In the genomic region with DNA sequence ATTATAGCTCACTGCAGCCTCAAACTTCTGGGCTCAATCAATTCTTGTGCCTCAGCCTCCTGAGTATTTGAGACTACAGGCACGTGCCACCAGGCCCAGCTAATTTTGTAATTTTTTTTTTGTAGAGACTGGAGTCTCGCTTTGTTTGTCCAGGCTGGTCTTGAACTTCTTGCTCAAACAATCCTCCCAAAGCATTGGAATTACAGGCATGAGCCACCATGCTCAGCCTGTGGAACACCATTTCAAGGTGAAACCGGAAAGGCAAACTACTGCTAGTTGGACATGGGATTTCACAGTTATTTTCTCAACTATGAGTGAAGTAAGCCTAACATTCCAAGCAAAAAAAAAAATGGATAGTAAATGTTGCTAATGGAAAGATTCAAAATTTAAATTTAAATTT, we compare ENCODE assay signal across 1 cellular context.
TF ChIP-seq lines count a peak whose summit lies in the region.

No MANE protein-coding gene starts in this region.

TF ChIP-seq in HepG2, 621 proteins besides CTCF, POLR2A, EP300 and RAD21 (continued from another document):
- TF ChIP-seq ZNF317 (CRISPR knock-in tag; IDR thresholded peaks at IDR 0.05) (no peak), ZFP1 (CRISPR knock-in tag; IDR thresholded peaks at IDR 0.05) (no peak), ZNF460 (CRISPR knock-in tag; IDR thresholded peaks at IDR 0.05; ENCODE audit: borderline replicate concordance) (no peak), TEAD2 (CRISPR knock-in tag; IDR thresholded peaks at IDR 0.05) (no peak)
- TF ChIP-seq, protein P1, sequence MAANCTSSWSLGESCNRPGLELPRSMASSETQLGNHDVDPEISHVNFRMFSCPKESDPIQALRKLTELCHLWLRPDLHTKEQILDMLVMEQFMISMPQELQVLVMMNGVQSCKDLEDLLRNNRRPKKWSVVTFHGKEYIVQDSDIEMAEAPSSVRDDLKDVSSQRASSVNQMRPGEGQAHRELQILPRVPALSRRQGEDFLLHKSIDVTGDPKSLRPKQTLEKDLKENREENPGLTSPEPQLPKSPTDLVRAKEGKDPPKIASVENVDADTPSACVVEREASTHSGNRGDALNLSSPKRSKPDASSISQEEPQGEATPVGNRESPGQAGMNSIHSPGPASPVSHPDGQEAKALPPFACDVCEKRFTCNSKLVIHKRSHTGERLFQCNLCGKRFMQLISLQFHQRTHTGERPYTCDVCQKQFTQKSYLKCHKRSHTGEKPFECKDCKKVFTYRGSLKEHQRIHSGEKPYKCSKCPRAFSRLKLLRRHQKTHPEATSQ (CRISPR knock-in tag; IDR thresholded peaks at IDR 0.05; ENCODE audit: borderline replicate concordance) = no peak
